In the genomic region with DNA sequence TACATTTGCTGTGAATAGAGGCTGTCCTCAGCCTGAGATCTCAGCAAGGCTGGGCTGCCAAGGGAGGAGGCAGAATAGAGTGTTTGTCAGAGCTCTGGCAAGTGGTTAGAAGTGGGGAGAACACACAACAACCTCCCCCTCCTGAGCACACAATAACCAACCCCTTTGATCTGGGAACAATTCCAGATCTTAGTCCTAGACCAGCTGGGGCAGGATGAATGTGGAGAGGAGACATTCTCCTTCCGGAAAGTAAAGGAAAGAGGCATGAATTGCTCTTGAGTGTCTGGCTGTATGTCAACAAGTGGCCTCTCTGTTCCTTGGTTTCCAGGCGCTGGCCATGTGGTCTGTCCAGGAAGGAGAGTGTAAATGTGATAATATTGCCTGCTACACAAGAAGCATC, we compare ENCODE assay signal across 10 cellular contexts.
A peak's percentile ranks its signal among the peaks of the same experiment; 100 is the strongest.
DNase-seq lines count a peak whose midpoint lies in the region; ATAC-seq and FAIRE-seq lines count a peak whose summit lies in the region.
"Had no signal": no experiment of that assay in that cellular context is flagged by ENCODE, and none has a peak within 500 bp of the region (broad histone marks: within the 10 kb centered on the region; RNA-seq: fewer than 3 reads in every experiment).

No MANE protein-coding gene starts in this region.

- DNase-seq in stimulated activated naive CD8-positive, alpha-beta T cell treated with anti-CD3 and anti-CD28 coated beads, Interleukin-15, amount 100 ng/mL, for 72 hours: no peak
- no peak for DNase-seq in stimulated activated naive CD8-positive, alpha-beta T cell treated with anti-CD3 and anti-CD28 coated beads, Interleukin-15, Interleukin-2, amounts not matched to agents 100 U/mL and 50 U/mL, for 24 hours
- DNase-seq in NCI-H524 (lab: John Stamatoyannopoulos, UW): peak; percentile 49 to 62
- peak; percentile 1 for DNase-seq in iris pigment epithelial cell (ENCODE audit: low read depth)
- peak; percentile 37 for DNase-seq in urothelium cell line (ENCODE audit: low spot score)
- no peak for DNase-seq in glomerular visceral epithelial cell (ENCODE audit: extremely low spot score)
- no peak for DNase-seq in epidermal melanocyte (ENCODE audit: insufficient read length, low spot score)
- DNase-seq in UCSD-AML1 (lab: John Stamatoyannopoulos, UW; ENCODE audit: unreplicated experiment): no peak
- DNase-seq: AML-193, NCI-H526 had no signal

- peaks cover 44% of the 10 kb centered on the region for H3K27me3 Mint-ChIP-seq in stimulated activated naive CD8-positive, alpha-beta T cell treated with anti-CD3 and anti-CD28 coated beads, Interleukin-15, amount 100 ng/mL, for 72 hours

- no peak overlapping the region for H3K27ac Mint-ChIP-seq in stimulated activated naive CD8-positive, alpha-beta T cell treated with anti-CD3 and anti-CD28 coated beads, Interleukin-15, amount 100 ng/mL, for 72 hours

- ATAC-seq in stimulated activated naive CD8-positive, alpha-beta T cell treated with anti-CD3 and anti-CD28 coated beads, Interleukin-15, amount 100 ng/mL, for 72 hours: peak; percentile 9
- no peak for ATAC-seq in stimulated activated naive CD8-positive, alpha-beta T cell treated with anti-CD3 and anti-CD28 coated beads, Interleukin-15, Interleukin-2, amounts not matched to agents 100 U/mL and 50 U/mL, for 24 hours

- no peak for FAIRE-seq in urothelium cell line (lab: Jason Lieb, UNC)

- H3K9me3 Mint-ChIP-seq in stimulated activated naive CD8-positive, alpha-beta T cell treated with anti-CD3 and anti-CD28 coated beads, Interleukin-15, amount 100 ng/mL, for 72 hours: peaks cover 12 to 33% of the 10 kb centered on the region in 2 donors

- peaks cover 6% of the 10 kb centered on the region for H3K4me1 Mint-ChIP-seq in stimulated activated naive CD8-positive, alpha-beta T cell treated with anti-CD3 and anti-CD28 coated beads, Interleukin-15, amount 100 ng/mL, for 72 hours

- no peak overlapping the region for H3K4me3 Mint-ChIP-seq in stimulated activated naive CD8-positive, alpha-beta T cell treated with anti-CD3 and anti-CD28 coated beads, Interleukin-15, amount 100 ng/mL, for 72 hours

Comparison
In these comparisons a context has a peak if more than half of its experiments do, and no peak if none do; other contexts are left out.
1. DNase-seq: peak in NCI-H524 (2 of 2), iris pigment epithelial cell (single experiment) and urothelium cell line (single experiment); none in stimulated activated naive CD8-positive, alpha-beta T cell treated with anti-CD3 and anti-CD28 coated beads, Interleukin-15, amount 100 ng/mL, for 72 hours (0 of 2), stimulated activated naive CD8-positive, alpha-beta T cell treated with anti-CD3 and anti-CD28 coated beads, Interleukin-15, Interleukin-2, amounts not matched to agents 100 U/mL and 50 U/mL, for 24 hours (single experiment), glomerular visceral epithelial cell (single experiment), epidermal melanocyte (single experiment) and UCSD-AML1 (single experiment).